ENCODE assay signal across 28 cellular contexts in the genomic region with DNA sequence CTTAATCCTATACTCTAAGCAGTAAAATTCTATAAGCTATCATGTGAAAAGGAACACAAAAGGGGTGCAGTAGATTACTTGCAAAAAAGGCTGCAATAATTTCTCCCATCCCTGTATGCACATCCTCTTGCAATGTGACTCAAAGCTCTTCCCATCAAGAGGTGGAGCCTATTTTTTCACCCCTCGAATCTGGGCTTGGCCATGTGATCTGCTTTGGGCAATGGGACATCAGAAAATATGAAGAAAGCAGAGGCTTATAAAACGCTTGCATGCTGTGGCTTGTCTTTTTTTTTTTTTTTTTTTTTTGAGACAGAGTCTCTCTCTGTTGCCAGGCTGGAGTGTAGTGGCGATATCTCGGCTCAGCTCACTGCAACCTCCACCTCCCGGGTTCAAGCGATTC. TPM values are rescaled to one million over a fixed set of nuclear protein-coding genes. Genes with fewer than 3 reads are reported as not detected.
A peak's percentile ranks its signal among the peaks of the same experiment; 100 is the strongest.
DNase-seq lines count a peak whose midpoint lies in the region; ATAC-seq and TF ChIP-seq lines count a peak whose summit lies in the region.
"Had no signal": no experiment of that assay in that cellular context is flagged by ENCODE, and none has a peak within 500 bp of the region (broad histone marks: within the 10 kb centered on the region; RNA-seq: fewer than 3 reads in every experiment).

No MANE protein-coding gene starts in this region.

- H3K4me3 Mint-ChIP-seq in MCF 10A (ENCODE audit: unreplicated experiment), result no peak overlapping the region
- H3K4me3 Mint-ChIP-seq in WTC11, result no peak overlapping the region
- H3K4me3 Mint-ChIP-seq: HFFc6 had no signal

- H3K4me1 Mint-ChIP-seq in MCF 10A (ENCODE audit: insufficient read depth, unreplicated experiment), result no peaks in the 10 kb centered on the region
- H3K4me1 Mint-ChIP-seq in WTC11, result no peaks in the 10 kb centered on the region

- intact Hi-C loops in MCF 10A (cut with micrococcal nuclease), result no loop called here
- intact Hi-C loops in mammary epithelial cell (cut with micrococcal nuclease), result no loop called here
- intact Hi-C loops in head of caudate nucleus (cut with DNase I), result no loop called here

- H3K4me1 ChIP-seq in mammary epithelial cell (ENCODE audit: insufficient read depth, low read length), result peaks cover 20% of the 10 kb centered on the region
- no peaks in the 10 kb centered on the region for H3K4me1 ChIP-seq in osteoblast (ENCODE audit: insufficient read depth, low read length)
- H3K4me1 ChIP-seq: HAP-1, SJSA1 had no signal

- BruUV-seq in MCF 10A (replicated peaks; lab: Mats Ljungman, UMichigan) (no TSS peak), mammary epithelial cell (replicated peaks; lab: Mats Ljungman, UMichigan) (no TSS peak)

- H3K27ac Mint-ChIP-seq in MCF 10A (ENCODE audit: low read depth, unreplicated experiment) (no peak overlapping the region), WTC11 (no peak overlapping the region)
- H3K27ac Mint-ChIP-seq: HFFc6 had no signal

- no peak overlapping the region for H3K9ac ChIP-seq in mammary epithelial cell (ENCODE audit: insufficient read depth, low read length)

- H3K9me3 Mint-ChIP-seq in MCF 10A (ENCODE audit: unreplicated experiment) (no peaks in the 10 kb centered on the region), WTC11 (no peaks in the 10 kb centered on the region)
- H3K9me3 Mint-ChIP-seq: HFFc6 had no signal

- H3K79me2 ChIP-seq in mammary epithelial cell (ENCODE audit: insufficient read depth, low read length), result no peaks in the 10 kb centered on the region
- H3K79me2 ChIP-seq in osteoblast (ENCODE audit: insufficient read depth, low read length), result no peaks in the 10 kb centered on the region

- H3K4me3 ChIP-seq in mammary epithelial cell (replicated peaks in 1 of 3; ENCODE audit: insufficient read depth in 1 of 3, low read depth in 2 of 3, low read length in 3 of 3) (no peak overlapping the region), osteoblast (ENCODE audit: insufficient read depth, low read length) (no peak overlapping the region)
- H3K4me3 ChIP-seq: HAP-1, K562, PC-9, SJSA1 had no signal

- dilution Hi-C loops in mammary epithelial cell (cut with HindIII; ENCODE audit: low sequenced_read_pairs), result no loop called here

- in situ Hi-C loops in mammary epithelial cell (cut with MboI; ENCODE audit: low sequenced_read_pairs in 2 of 2), result no loop called here

- H2AFZ ChIP-seq in mammary epithelial cell (ENCODE audit: low read depth, low read length), result no peak overlapping the region
- no peak overlapping the region for H2AFZ ChIP-seq in osteoblast (ENCODE audit: low read length)
- H2AFZ ChIP-seq: PC-9 had no signal

- 63% methylated on average over 5 of the region's 6 CpGs for WGBS in mammary epithelial cell (ENCODE audit: low coverage, missing lambda C conversion rate)

- peak; percentile 11 for DNase-seq in MCF 10A (ENCODE audit: unreplicated experiment)
- DNase-seq in mammary epithelial cell, result no peak
- peak in 29 of 42 donors; percentile 3 to 77 (median 51) for DNase-seq in head of caudate nucleus
- peak; percentile 8 for DNase-seq in occipital lobe (lab: John Stamatoyannopoulos, UW)
- DNase-seq in WTC11 (ENCODE audit: low spot score), result no peak
- DNase-seq in osteoblast (ENCODE audit: insufficient read length, low spot score, missing footprints), result no peak
- no peak for DNase-seq in activated CD4-positive, alpha-beta T cell treated with anti-CD3 and anti-CD28 coated beads, Interleukin-2, amount 50 U/mL, for 48 hours
- DNase-seq: 8988T; ACHN; Calu3; DND-41; GOT3; HFFc6; Kasumi-1; NCI-H1105 treated with DMSO at 0.1 percent for 48 hours; NCI-H146; NCI-H1930; NCI-H2107; NCI-H446 treated with DMSO at 0.1 percent for 48 hours; NCI-H526; NCI-H82; NK-92 treated with Interleukin-12 subunit alpha and Interleukin-12 subunit beta, amount 100 ng/mL, for 24 hours; PC-9; Right ventricle myocardium superior had no signal

- CTCF ChIA-PET in MCF 10A (lab: Yijun Ruan, JAX) (interaction anchor here (0.5 kb wide), 1 partner anchor 338 kb away, joined by 4 read pairs; no protein-coding TSS in a partner anchor), mammary epithelial cell (lab: Charles Lee; ENCODE audit: low non-redundant PET) (no interaction called here), WTC11 (lab: Charles Lee) (no interaction called here)

- no peak for ATAC-seq in GM21390 (IDR thresholded peaks at IDR 0.05; ENCODE audit: unreplicated experiment)
- no peak for ATAC-seq in WTC11
- ATAC-seq: K562 had no signal

- H3K36me3 ChIP-seq in mammary epithelial cell (ENCODE audit: insufficient read depth, low read length) (no peaks in the 10 kb centered on the region), osteoblast (ENCODE audit: insufficient read depth, low read length) (no peaks in the 10 kb centered on the region)
- H3K36me3 ChIP-seq: HAP-1, SJSA1 had no signal

- H3K36me3 Mint-ChIP-seq in MCF 10A (ENCODE audit: insufficient read depth, unreplicated experiment) (no peaks in the 10 kb centered on the region), WTC11 (no peaks in the 10 kb centered on the region)

- no peak for TF ChIP-seq CTCF in MCF 10A (IDR thresholded peaks at IDR 0.05; ENCODE audit: unreplicated experiment)
- TF ChIP-seq CTCF in mammary epithelial cell (conservative IDR thresholded peaks at IDR 0.05 in 1 of 2, IDR thresholded peaks at IDR 0.05 in 1 of 2; ENCODE audit: extremely low read depth in 1 of 2, insufficient read depth in 1 of 2, low read depth in 1 of 2, low read length in 2 of 2), result no peak
- TF ChIP-seq CTCF in WTC11 (IDR thresholded peaks at IDR 0.05), result no peak
- no peak for TF ChIP-seq CTCF in osteoblast (IDR thresholded peaks at IDR 0.05; ENCODE audit: extremely low read depth, low read depth, low read length)

- no peak overlapping the region for H3K27ac ChIP-seq in mammary epithelial cell (ENCODE audit: insufficient read depth, low read depth, low read length)
- H3K27ac ChIP-seq in osteoblast (ENCODE audit: low read depth, low read length), result no peak overlapping the region
- H3K27ac ChIP-seq: PC-9, SJSA1 had no signal

- H3K9me3 ChIP-seq in mammary epithelial cell (replicated peaks; ENCODE audit: insufficient read depth, low read length) (no peaks in the 10 kb centered on the region), osteoblast (ENCODE audit: low read depth, low read length) (no peaks in the 10 kb centered on the region)
- H3K9me3 ChIP-seq: HAP-1, SJSA1 had no signal

- no peaks in the 10 kb centered on the region for H3K27me3 ChIP-seq in mammary epithelial cell (ENCODE audit: insufficient read depth, low read length)
- peaks cover 3% of the 10 kb centered on the region for H3K27me3 ChIP-seq in osteoblast (ENCODE audit: insufficient read depth, low read length)
- H3K27me3 ChIP-seq: SJSA1 had no signal

- H4K20me1 ChIP-seq in mammary epithelial cell (ENCODE audit: insufficient read depth, low read length), result no peaks in the 10 kb centered on the region
- H4K20me1 ChIP-seq in osteoblast (ENCODE audit: insufficient read depth, low read length), result no peaks in the 10 kb centered on the region

- POLR2A ChIA-PET in MCF 10A (lab: Yijun Ruan, JAX), result no interaction called here
- POLR2A ChIA-PET in WTC11 (lab: Charles Lee), result no interaction called here

- H3K27me3 Mint-ChIP-seq in MCF 10A (ENCODE audit: insufficient read depth, unreplicated experiment), result peaks cover 44% of the 10 kb centered on the region
- no peaks in the 10 kb centered on the region; the same call in 1 of the 2 replicates for H3K27me3 Mint-ChIP-seq in WTC11 (ENCODE audit: low read depth)

- H3K4me2 ChIP-seq in mammary epithelial cell (ENCODE audit: insufficient read depth, low read depth, low read length) (no peak overlapping the region), osteoblast (ENCODE audit: insufficient read depth, low read length) (no peak overlapping the region)
- H3K4me2 ChIP-seq: PC-9 had no signal

TF ChIP-seq in WTC11, 78 proteins besides CTCF, POLR2A, EP300 and RAD21:
- TF ChIP-seq NR1H2 (CRISPR knock-in tag; IDR thresholded peaks at IDR 0.05) (no peak), ATF6 (CRISPR knock-in tag; IDR thresholded peaks at IDR 0.05) (no peak), ZNF121 (CRISPR knock-in tag; IDR thresholded peaks at IDR 0.05) (no peak), ELF4 (CRISPR knock-in tag; IDR thresholded peaks at IDR 0.05; ENCODE audit: low read depth) (no peak), GRHL2 (CRISPR knock-in tag; IDR thresholded peaks at IDR 0.05; ENCODE audit: insufficient replicate concordance, severe bottlenecking) (no peak), NFE2L1 (CRISPR knock-in tag; IDR thresholded peaks at IDR 0.05) (no peak), ZNF396 (CRISPR knock-in tag; IDR thresholded peaks at IDR 0.05; ENCODE audit: borderline replicate concordance) (no peak), CREM (CRISPR knock-in tag; IDR thresholded peaks at IDR 0.05) (no peak), KAT7 (CRISPR knock-in tag; IDR thresholded peaks at IDR 0.05; ENCODE audit: borderline replicate concordance) (no peak), ZNF263 (CRISPR knock-in tag; IDR thresholded peaks at IDR 0.05; ENCODE audit: low read depth) (no peak)
TF ChIP-seq in WTC11: peak in this region for 0.

RNA-seq across cellular contexts. Expression of gene GEMIN8, which starts 33.0 kb away (rescaled TPM):
- total RNA-seq in MCF 10A (2022) (24.6 and 28.2 TPM in 2 replicates), mammary epithelial cell (10 to 100 TPM; 14.7 to 25.9 TPM), occipital lobe (18.1 TPM), WTC11 (2021) (20.6 to 22.0 TPM (median 21.1 TPM) in 3 replicates), osteoblast (17.0 and 22.7 TPM in 2 replicates)
- polyA plus RNA-seq in mammary epithelial cell, result 32.3 TPM
- polyA minus RNA-seq in mammary epithelial cell, result 1.2 TPM

Comparison
In these comparisons a context has a peak if more than half of its experiments do, and no peak if none do; other contexts are left out.
1. DNase-seq: peak in MCF 10A (single experiment), head of caudate nucleus (29 of 42) and occipital lobe (single experiment); none in mammary epithelial cell (single experiment), WTC11 (single experiment), osteoblast (single experiment) and activated CD4-positive, alpha-beta T cell treated with anti-CD3 and anti-CD28 coated beads, Interleukin-2, amount 50 U/mL, for 48 hours (0 of 2).